ENCODE assay signal across 8 cellular contexts in genomic region chr5:177006265-177006972, GRCh38. TPM values are rescaled to one million over a fixed set of nuclear protein-coding genes. Genes with fewer than 3 reads are reported as not detected.
DNase-seq lines count a peak whose midpoint lies in the region; ATAC-seq and TF ChIP-seq lines count a peak whose summit lies in the region.

UIMC1 (minus strand) TSS chr5:177006779; CDS start chr5:176982615, 24,164 bp downstream.

- peak within 1 kb of the TSS; percentile 88 for H3K4me2 ChIP-seq in GM23338

- peaks cover 29% of the 10 kb centered on the region for H4K20me1 ChIP-seq in GM23338 (replicated peaks; ENCODE audit: insufficient read depth)

- POLR2A ChIA-PET in naive thymus-derived CD8-positive, alpha-beta T cell (lab: Charles Lee): interaction anchor here (0.6 to 3.3 kb wide), 9 partner anchors 9 to 469 kb away, joined by 3 to 33 read pairs (median 5); partner anchors contain the start of genes RNF44 and ZNF346

- peaks cover under 1% of the 10 kb centered on the region; the same call in 1 of the 3 replicates for H3K36me3 Mint-ChIP-seq in GM23338 (ENCODE audit: low read depth)
- H3K36me3 Mint-ChIP-seq in activated T-helper 2 cell treated with anti-CD3 and anti-CD28 coated beads, Interferon-gamma antibody, Interleukin-2, Interleukin-4, amounts not matched to agents 10 μg/mL and 5 μg/mL and 100 μg/mL, durations not matched to agents 14 hours and 24 hours and 36 hours (ENCODE audit: low read depth): peaks cover 14% of the 10 kb centered on the region
- H3K36me3 Mint-ChIP-seq in naive thymus-derived CD8-positive, alpha-beta T cell: peaks cover 0 to 1% (median 0%) of the 10 kb centered on the region in 3 donors
- H3K36me3 Mint-ChIP-seq in stimulated activated naive B cell treated with anti-CD40 and anti-IgM and Interleukin-4, amounts not matched to agents 10 μg/mL and 1 μg/mL and 100 μg/mL, for 72 hours: peaks cover 1 to 3% of the 10 kb centered on the region in 2 donors

- H3K9me3 Mint-ChIP-seq in GM23338: no peaks in the 10 kb centered on the region
- H3K9me3 Mint-ChIP-seq in activated T-helper 2 cell treated with anti-CD3 and anti-CD28 coated beads, Interferon-gamma antibody, Interleukin-2, Interleukin-4, amounts not matched to agents 10 μg/mL and 5 μg/mL and 100 μg/mL, durations not matched to agents 14 hours and 24 hours and 36 hours: no peaks in the 10 kb centered on the region
- H3K9me3 Mint-ChIP-seq in naive thymus-derived CD8-positive, alpha-beta T cell: peaks cover 0 to 4% (median 0%) of the 10 kb centered on the region in 9 donors
- peaks cover 0 to 2% of the 10 kb centered on the region in 2 donors for H3K9me3 Mint-ChIP-seq in stimulated activated naive B cell treated with anti-CD40 and anti-IgM and Interleukin-4, amounts not matched to agents 10 μg/mL and 1 μg/mL and 100 μg/mL, for 72 hours

- H3K4me3 ChIP-seq in GM23338 (peak within 1 kb of the TSS; percentile 96), LNCaP clone FGC (ENCODE audit: low read depth, low read length) (peak within 1 kb of the TSS; percentile 91), RWPE2 (ENCODE audit: severe bottlenecking) (peak within 1 kb of the TSS; percentile 80), fibroblast of mammary gland (ENCODE audit: control insufficient read depth, low read depth, low read length) (peak within 1 kb of the TSS; percentile 82)

- no peak for TF ChIP-seq CTCF in GM23338 (conservative IDR thresholded peaks at IDR 0.05; ENCODE audit: low read depth in 2 of 2)
- no peak for TF ChIP-seq CTCF in LNCaP clone FGC (IDR thresholded peaks at IDR 0.05; ENCODE audit: control insufficient read depth, extremely low read depth, insufficient read depth)
- no peak for TF ChIP-seq CTCF in RWPE2 (IDR thresholded peaks at IDR 0.05; ENCODE audit: poor library complexity, severe bottlenecking)
- TF ChIP-seq CTCF in fibroblast of mammary gland (conservative IDR thresholded peaks at IDR 0.05; ENCODE audit: control insufficient read depth, insufficient read depth, low read depth, low read length): no peak

- peak; percentile 61 for DNase-seq in DMS79 treated with DMSO at 0.1 percent for 48 hours (lab: John Stamatoyannopoulos, UW)
- peak; percentile 96 for DNase-seq in GM23338 (ENCODE audit: low spot score)
- peak; percentile 76 for DNase-seq in LNCaP clone FGC (ENCODE audit: low read depth)
- peak; percentile 96 for DNase-seq in RWPE2 (ENCODE audit: low spot score)
- DNase-seq in activated T-helper 2 cell treated with anti-CD3 and anti-CD28 coated beads, Interferon-gamma antibody, Interleukin-2, Interleukin-4, amounts not matched to agents 10 μg/mL and 5 μg/mL and 100 μg/mL, durations not matched to agents 14 hours and 24 hours and 36 hours (ENCODE audit: low spot score): peak; percentile 91
- DNase-seq in fibroblast of mammary gland (ENCODE audit: low read depth): peak; percentile 89
- DNase-seq in naive thymus-derived CD8-positive, alpha-beta T cell: peak; percentile 83 to 94 (median 92)
- DNase-seq in stimulated activated naive B cell treated with anti-CD40 and anti-IgM and Interleukin-4, amounts not matched to agents 10 μg/mL and 1 μg/mL and 100 μg/mL, for 72 hours: peak; percentile 89

- peaks cover 3% of the 10 kb centered on the region; the same call in 1 of the 2 replicates for H3F3A ChIP-seq in GM23338 (replicated peaks; ENCODE audit: low read depth)

- H3K4me1 ChIP-seq in GM23338 (ENCODE audit: insufficient read depth): peaks cover 15% of the 10 kb centered on the region; the same call in 1 of the 2 replicates
- H3K4me1 ChIP-seq in RWPE2 (ENCODE audit: insufficient read depth, poor library complexity, severe bottlenecking): peaks cover 18% of the 10 kb centered on the region

- H3K9me3 ChIP-seq in RWPE2 (ENCODE audit: severe bottlenecking): no peaks in the 10 kb centered on the region

- H3K36me3 ChIP-seq in GM23338 (ENCODE audit: insufficient read depth) (no peaks in the 10 kb centered on the region), RWPE2 (ENCODE audit: low read depth) (peaks cover 29% of the 10 kb centered on the region)

- peak within 1 kb of the TSS; percentile 92 for H3K4me3 Mint-ChIP-seq in GM23338
- peak within 1 kb of the TSS; percentile 95 for H3K4me3 Mint-ChIP-seq in activated T-helper 2 cell treated with anti-CD3 and anti-CD28 coated beads, Interferon-gamma antibody, Interleukin-2, Interleukin-4, amounts not matched to agents 10 μg/mL and 5 μg/mL and 100 μg/mL, durations not matched to agents 14 hours and 24 hours and 36 hours (ENCODE audit: low read depth)
- peak within 1 kb of the TSS; percentile 91 to 96 (median 94) for H3K4me3 Mint-ChIP-seq in naive thymus-derived CD8-positive, alpha-beta T cell
- H3K4me3 Mint-ChIP-seq in stimulated activated naive B cell treated with anti-CD40 and anti-IgM and Interleukin-4, amounts not matched to agents 10 μg/mL and 1 μg/mL and 100 μg/mL, for 72 hours: peak within 1 kb of the TSS; percentile 96 to 97

- H3K4me1 Mint-ChIP-seq in GM23338: peaks cover 21% of the 10 kb centered on the region
- H3K4me1 Mint-ChIP-seq in activated T-helper 2 cell treated with anti-CD3 and anti-CD28 coated beads, Interferon-gamma antibody, Interleukin-2, Interleukin-4, amounts not matched to agents 10 μg/mL and 5 μg/mL and 100 μg/mL, durations not matched to agents 14 hours and 24 hours and 36 hours (ENCODE audit: low read depth): peaks cover 17% of the 10 kb centered on the region
- H3K4me1 Mint-ChIP-seq in naive thymus-derived CD8-positive, alpha-beta T cell: peaks cover 13 to 38% (median 35%) of the 10 kb centered on the region in 4 donors
- H3K4me1 Mint-ChIP-seq in stimulated activated naive B cell treated with anti-CD40 and anti-IgM and Interleukin-4, amounts not matched to agents 10 μg/mL and 1 μg/mL and 100 μg/mL, for 72 hours: peaks cover 14 to 35% of the 10 kb centered on the region in 2 donors

- peak within 1 kb of the TSS; percentile 86; the same call in 1 of the 2 replicates for H3K27ac Mint-ChIP-seq in GM23338
- H3K27ac Mint-ChIP-seq in activated T-helper 2 cell treated with anti-CD3 and anti-CD28 coated beads, Interferon-gamma antibody, Interleukin-2, Interleukin-4, amounts not matched to agents 10 μg/mL and 5 μg/mL and 100 μg/mL, durations not matched to agents 14 hours and 24 hours and 36 hours: peak within 1 kb of the TSS; percentile 93
- H3K27ac Mint-ChIP-seq in naive thymus-derived CD8-positive, alpha-beta T cell: peak within 1 kb of the TSS; percentile 90 to 96 (median 94)
- peak within 1 kb of the TSS; percentile 97 for H3K27ac Mint-ChIP-seq in stimulated activated naive B cell treated with anti-CD40 and anti-IgM and Interleukin-4, amounts not matched to agents 10 μg/mL and 1 μg/mL and 100 μg/mL, for 72 hours

- peaks cover 8% of the 10 kb centered on the region for H3K27me3 Mint-ChIP-seq in GM23338 (ENCODE audit: insufficient read depth, low read depth, poor library complexity)
- H3K27me3 Mint-ChIP-seq in activated T-helper 2 cell treated with anti-CD3 and anti-CD28 coated beads, Interferon-gamma antibody, Interleukin-2, Interleukin-4, amounts not matched to agents 10 μg/mL and 5 μg/mL and 100 μg/mL, durations not matched to agents 14 hours and 24 hours and 36 hours (ENCODE audit: low read depth): no peaks in the 10 kb centered on the region
- H3K27me3 Mint-ChIP-seq in naive thymus-derived CD8-positive, alpha-beta T cell: no peaks in the 10 kb centered on the region
- no peaks in the 10 kb centered on the region for H3K27me3 Mint-ChIP-seq in stimulated activated naive B cell treated with anti-CD40 and anti-IgM and Interleukin-4, amounts not matched to agents 10 μg/mL and 1 μg/mL and 100 μg/mL, for 72 hours

- H3K27me3 ChIP-seq in GM23338 (ENCODE audit: insufficient read depth) (no peaks in the 10 kb centered on the region), RWPE2 (ENCODE audit: insufficient read depth, poor library complexity, severe bottlenecking) (no peaks in the 10 kb centered on the region)

- intact Hi-C loops in activated T-helper 2 cell treated with anti-CD3 and anti-CD28 coated beads, Interferon-gamma antibody, Interleukin-2, Interleukin-4, amounts not matched to agents 10 μg/mL and 5 μg/mL and 100 μg/mL, durations not matched to agents 14 hours and 24 hours and 36 hours (cut with micrococcal nuclease): loop anchor here (1.0 to 10.0 kb wide), 6 partner anchors 16 to 1198 kb away; partner anchors contain the start of genes HNRNPAB, NSD1, PRELID1 and RAB24

- H3K27ac ChIP-seq in GM23338 (ENCODE audit: low read depth) (peak within 1 kb of the TSS; percentile 96), RWPE2 (ENCODE audit: poor library complexity, severe bottlenecking) (peak within 1 kb of the TSS; percentile 77)

- no peaks in the 10 kb centered on the region for H3K9me2 ChIP-seq in GM23338 (ENCODE audit: insufficient read depth)

- peak within 1 kb of the TSS; percentile 99 for H2AFZ ChIP-seq in GM23338

- H3K79me2 ChIP-seq in GM23338 (replicated peaks; ENCODE audit: insufficient read depth): peaks cover 45% of the 10 kb centered on the region

- ATAC-seq in GM23338 (peak; percentile 86), RWPE2 (ENCODE audit: low read depth) (peak; percentile 81)
- ATAC-seq in naive thymus-derived CD8-positive, alpha-beta T cell: peak; percentile 80 to 81
- ATAC-seq in stimulated activated naive B cell treated with anti-CD40 and anti-IgM and Interleukin-4, amounts not matched to agents 10 μg/mL and 1 μg/mL and 100 μg/mL, for 72 hours (replicated peaks): peak; percentile 85 to 92

TF ChIP-seq in GM23338, 12 proteins besides CTCF, POLR2A, EP300 and RAD21:
- TF ChIP-seq POLR2AphosphoS5 (IDR thresholded peaks at IDR 0.05; ENCODE audit: low read depth): peak; percentile 82
- TF ChIP-seq EZH2 (IDR thresholded peaks at IDR 0.05; ENCODE audit: low read depth, unreplicated experiment): no peak
- TF ChIP-seq CREB1 (CRISPR knock-in tag; IDR thresholded peaks at IDR 0.05; ENCODE audit: low read depth): peak; percentile 64

RNA-seq across cellular contexts. Expression of gene UIMC1, which starts in this region (rescaled TPM):
- 28.1 and 40.1 TPM in 2 replicates for total RNA-seq in GM23338 (2014; rRNA removed; shearing (Covaris generic))
- 33.7 and 36.4 TPM in 2 replicates for polyA plus RNA-seq in GM23338 (2016; fragmentation: Nextera tagmentation; extraction: Ambion mirVana)
- total RNA-seq in activated T-helper 2 cell treated with anti-CD3 and anti-CD28 coated beads, Interferon-gamma antibody, Interleukin-2, Interleukin-4, amounts not matched to agents 10 μg/mL and 5 μg/mL and 100 μg/mL, durations not matched to agents 14 hours and 24 hours and 36 hours: 62.6 and 63.3 TPM in 2 replicates
- 10 to 100 TPM; 60.9 to 70.0 TPM for total RNA-seq in naive thymus-derived CD8-positive, alpha-beta T cell
- polyA plus RNA-seq in naive thymus-derived CD8-positive, alpha-beta T cell: 10 to 100 TPM; 15.4 to 31.0 (median 16.6) TPM

Comparison
In these comparisons a context has a peak if more than half of its experiments do, and no peak if none do; other contexts are left out.
1. Peak in every context shown above with its lines: DNase-seq, ATAC-seq, H3K4me3 ChIP-seq and H3K27ac ChIP-seq.